In genomic region chr11:3831378-3832239, GRCh38 we compare ENCODE assay signal across 12 cellular contexts. TPM values are rescaled to one million over a fixed set of nuclear protein-coding genes. Genes with fewer than 3 reads are reported as not detected.
DNase-seq lines count a peak whose midpoint lies in the region; ATAC-seq, FAIRE-seq and TF ChIP-seq lines count a peak whose summit lies in the region.
"Had no signal": no experiment of that assay in that cellular context is flagged by ENCODE, and none has a peak within 500 bp of the region (broad histone marks: within the 10 kb centered on the region; RNA-seq: fewer than 3 reads in every experiment).

No MANE protein-coding gene starts in this region.

- peaks cover 58% of the 10 kb centered on the region for H3K4me1 Mint-ChIP-seq in T-helper 1 cell treated with Interleukin-12 subunit alpha and Interleukin-12 subunit beta and Interleukin-4 antibody, amounts not matched to agents 30 μg/mL and 1 μg/mL, for 36 hours (ENCODE audit: low read depth)
- peaks cover 75% of the 10 kb centered on the region for H3K4me1 Mint-ChIP-seq in activated CD4-positive, alpha-beta memory T cell treated with anti-CD3 and anti-CD28 coated beads for 36 hours (ENCODE audit: low read depth)
- peaks cover 80% of the 10 kb centered on the region for H3K4me1 Mint-ChIP-seq in stimulated activated effector memory CD8-positive, alpha-beta T cell treated with anti-CD3 and anti-CD28 coated beads, Interleukin-12 subunit alpha, Interleukin-12 subunit beta, amount 100 ng/mL, for 72 hours

- H3K4me3 ChIP-seq in heart right ventricle, result no peak overlapping the region
- H3K4me3 ChIP-seq: hepatocyte had no signal

- H3K36me3 Mint-ChIP-seq in T-helper 1 cell treated with Interleukin-12 subunit alpha and Interleukin-12 subunit beta and Interleukin-4 antibody, amounts not matched to agents 30 μg/mL and 1 μg/mL, for 36 hours (ENCODE audit: low read depth), result peaks cover 50% of the 10 kb centered on the region
- peaks cover 71% of the 10 kb centered on the region for H3K36me3 Mint-ChIP-seq in activated CD4-positive, alpha-beta memory T cell treated with anti-CD3 and anti-CD28 coated beads for 36 hours
- H3K36me3 Mint-ChIP-seq in stimulated activated effector memory CD8-positive, alpha-beta T cell treated with anti-CD3 and anti-CD28 coated beads, Interleukin-12 subunit alpha, Interleukin-12 subunit beta, amount 100 ng/mL, for 72 hours, result peaks cover 99% of the 10 kb centered on the region

- TF ChIP-seq CTCF in heart right ventricle (IDR thresholded peaks at IDR 0.05), result no peak

- FAIRE-seq in GM19239 (lab: Jason Lieb, UNC), result no peak
- FAIRE-seq: A204.1 had no signal

- 39 to 42% methylated on average over 13 of the region's 13 CpGs for WGBS in heart right ventricle, 2 donors

- H3K27ac Mint-ChIP-seq in T-helper 1 cell treated with Interleukin-12 subunit alpha and Interleukin-12 subunit beta and Interleukin-4 antibody, amounts not matched to agents 30 μg/mL and 1 μg/mL, for 36 hours, result peak overlapping the region; percentile 75
- H3K27ac Mint-ChIP-seq in activated CD4-positive, alpha-beta memory T cell treated with anti-CD3 and anti-CD28 coated beads for 36 hours, result peak overlapping the region; percentile 92
- H3K27ac Mint-ChIP-seq in stimulated activated effector memory CD8-positive, alpha-beta T cell treated with anti-CD3 and anti-CD28 coated beads, Interleukin-12 subunit alpha, Interleukin-12 subunit beta, amount 100 ng/mL, for 72 hours, result peak overlapping the region; percentile 93

- H3K9me3 ChIP-seq in heart right ventricle, result no peaks in the 10 kb centered on the region

- peak overlapping the region; percentile 58 for H3K4me3 Mint-ChIP-seq in T-helper 1 cell treated with Interleukin-12 subunit alpha and Interleukin-12 subunit beta and Interleukin-4 antibody, amounts not matched to agents 30 μg/mL and 1 μg/mL, for 36 hours
- H3K4me3 Mint-ChIP-seq in activated CD4-positive, alpha-beta memory T cell treated with anti-CD3 and anti-CD28 coated beads for 36 hours, result peak overlapping the region; percentile 53
- peak overlapping the region; percentile 82 for H3K4me3 Mint-ChIP-seq in stimulated activated effector memory CD8-positive, alpha-beta T cell treated with anti-CD3 and anti-CD28 coated beads, Interleukin-12 subunit alpha, Interleukin-12 subunit beta, amount 100 ng/mL, for 72 hours

- peaks cover 0 to 71% (median 15%) of the 10 kb centered on the region in 9 donors for H3K36me3 ChIP-seq in heart right ventricle

- H3K27me3 ChIP-seq in heart right ventricle, result no peaks in the 10 kb centered on the region
- H3K27me3 ChIP-seq: hepatocyte had no signal

- H3K9me3 Mint-ChIP-seq in T-helper 1 cell treated with Interleukin-12 subunit alpha and Interleukin-12 subunit beta and Interleukin-4 antibody, amounts not matched to agents 30 μg/mL and 1 μg/mL, for 36 hours, result no peaks in the 10 kb centered on the region
- no peaks in the 10 kb centered on the region for H3K9me3 Mint-ChIP-seq in activated CD4-positive, alpha-beta memory T cell treated with anti-CD3 and anti-CD28 coated beads for 36 hours
- no peaks in the 10 kb centered on the region for H3K9me3 Mint-ChIP-seq in stimulated activated effector memory CD8-positive, alpha-beta T cell treated with anti-CD3 and anti-CD28 coated beads, Interleukin-12 subunit alpha, Interleukin-12 subunit beta, amount 100 ng/mL, for 72 hours

- CTCF ChIA-PET in activated CD4-positive, alpha-beta memory T cell treated with anti-CD3 and anti-CD28 coated beads for 36 hours (lab: Charles Lee), result interaction anchor here (1.5 to 2.8 kb wide), 4 partner anchors 10 to 241 kb away, joined by 4 to 21 read pairs (median 11); partner anchors contain the start of genes RHOG and STIM1

- no peaks in the 10 kb centered on the region for H3K27me3 Mint-ChIP-seq in T-helper 1 cell treated with Interleukin-12 subunit alpha and Interleukin-12 subunit beta and Interleukin-4 antibody, amounts not matched to agents 30 μg/mL and 1 μg/mL, for 36 hours (ENCODE audit: low read depth)
- H3K27me3 Mint-ChIP-seq in activated CD4-positive, alpha-beta memory T cell treated with anti-CD3 and anti-CD28 coated beads for 36 hours, result no peaks in the 10 kb centered on the region

- peaks cover 22 to 84% (median 55%) of the 10 kb centered on the region in 9 donors for H3K4me1 ChIP-seq in heart right ventricle

- H3K27ac ChIP-seq in heart right ventricle, result peak overlapping the region in 8 of 10 donors; percentile 29 to 100 (median 51)
- H3K27ac ChIP-seq: hepatocyte, parathyroid adenoma had no signal

- ATAC-seq in heart right ventricle, result peak; percentile 21 to 78 (median 74)
- peak; percentile 77 for ATAC-seq in stimulated activated effector memory CD8-positive, alpha-beta T cell treated with anti-CD3 and anti-CD28 coated beads, Interleukin-12 subunit alpha, Interleukin-12 subunit beta, amount 100 ng/mL, for 72 hours
- ATAC-seq in GM21723 (IDR thresholded peaks at IDR 0.05; ENCODE audit: unreplicated experiment), result no peak
- ATAC-seq in GM18502 (IDR thresholded peaks at IDR 0.05; ENCODE audit: poor library complexity, unreplicated experiment), result no peak

- POLR2A ChIA-PET in activated CD4-positive, alpha-beta memory T cell treated with anti-CD3 and anti-CD28 coated beads for 36 hours (lab: Charles Lee), result interaction anchor here (0.9 to 2.4 kb wide), 4 partner anchors 9 to 234 kb away, joined by 3 to 21 read pairs (median 4); partner anchors contain the start of genes PGAP2 and RHOG

- DNase-seq in T-helper 1 cell, result no peak
- peak; percentile 33 for DNase-seq in activated CD4-positive, alpha-beta memory T cell treated with anti-CD3 and anti-CD28 coated beads for 36 hours
- DNase-seq in heart right ventricle, result peak in 1 of 2 donors; percentile 45
- DNase-seq in stimulated activated effector memory CD8-positive, alpha-beta T cell treated with anti-CD3 and anti-CD28 coated beads, Interleukin-12 subunit alpha, Interleukin-12 subunit beta, amount 100 ng/mL, for 72 hours (ENCODE audit: low spot score in 2 of 2), result no peak
- DNase-seq in GM19239 (ENCODE audit: insufficient read length, low spot score), result no peak
- DNase-seq: dermis blood vessel endothelial cell had no signal

- intact Hi-C loops in activated CD4-positive, alpha-beta memory T cell treated with anti-CD3 and anti-CD28 coated beads for 36 hours (cut with micrococcal nuclease), result loop anchor here (1.0 kb wide), 1 partner anchor 8 kb away; no protein-coding TSS in a partner anchor
- intact Hi-C loops in heart right ventricle (cut with DNase I), result no loop called here

RNA-seq across cellular contexts. Expression of gene RHOG, which starts 9.2 kb away (rescaled TPM):
- total RNA-seq in activated CD4-positive, alpha-beta memory T cell treated with anti-CD3 and anti-CD28 coated beads for 36 hours, result 100 to 1,000 TPM; 181 to 186 TPM
- 10 to 100 TPM; 15.3 to 46.9 (median 20.3) TPM for total RNA-seq in heart right ventricle
- 10 to 100 TPM; 19.3 to 55.7 TPM for polyA plus RNA-seq in heart right ventricle

RNA-seq across cellular contexts. Expression of gene PGAP2, which starts 23.2 kb away (rescaled TPM):
- 10 to 100 TPM; 27.4 to 30.2 TPM for total RNA-seq in activated CD4-positive, alpha-beta memory T cell treated with anti-CD3 and anti-CD28 coated beads for 36 hours
- total RNA-seq in heart right ventricle, result 10 to 100 TPM; 17.2 to 29.8 (median 20.9) TPM
- polyA plus RNA-seq in heart right ventricle, result 10 to 100 TPM; 12.7 to 25.9 TPM

RNA-seq across cellular contexts. Expression of gene STIM1, which starts 23.9 kb away (rescaled TPM):
- 10 to 100 TPM; 55.9 to 61.1 TPM for total RNA-seq in activated CD4-positive, alpha-beta memory T cell treated with anti-CD3 and anti-CD28 coated beads for 36 hours
- 10 to 100 TPM; 25.8 to 55.7 (median 39.9) TPM for total RNA-seq in heart right ventricle
- 10 to 100 TPM; 11.9 to 37.6 TPM for polyA plus RNA-seq in heart right ventricle

RNA-seq across cellular contexts. Expression of gene NUP98, which starts 34.3 kb away (rescaled TPM):
- 100 to 1,000 TPM in 1 of 2 experiments, 10 to 100 TPM in 1; 90.6 to 104 TPM for total RNA-seq in activated CD4-positive, alpha-beta memory T cell treated with anti-CD3 and anti-CD28 coated beads for 36 hours
- total RNA-seq in heart right ventricle, result 10 to 100 TPM; 34.8 to 65.5 (median 48.1) TPM
- polyA plus RNA-seq in heart right ventricle, result 10 to 100 TPM; 11.1 to 21.5 TPM

Comparison
In these comparisons a context has a peak if more than half of its experiments do, and no peak if none do; other contexts are left out.
1. ATAC-seq: peak in heart right ventricle (8 of 8) and stimulated activated effector memory CD8-positive, alpha-beta T cell treated with anti-CD3 and anti-CD28 coated beads, Interleukin-12 subunit alpha, Interleukin-12 subunit beta, amount 100 ng/mL, for 72 hours (single experiment); none in GM21723 (single experiment) and GM18502 (single experiment).
2. Peak in every context shown above with its lines, with median percentiles within 50 percentile points of each other: H3K27ac Mint-ChIP-seq and H3K4me3 Mint-ChIP-seq.